ENCODE assay signal across 1 cellular context in genomic region chr5:130227699-130228098, GRCh38.
TF ChIP-seq lines count a peak whose summit lies in the region.

No MANE protein-coding gene starts in this region.

TF ChIP-seq in GM23338, 12 proteins besides CTCF, POLR2A, EP300 and RAD21 (continued from another document):
- TF ChIP-seq, protein P1, sequence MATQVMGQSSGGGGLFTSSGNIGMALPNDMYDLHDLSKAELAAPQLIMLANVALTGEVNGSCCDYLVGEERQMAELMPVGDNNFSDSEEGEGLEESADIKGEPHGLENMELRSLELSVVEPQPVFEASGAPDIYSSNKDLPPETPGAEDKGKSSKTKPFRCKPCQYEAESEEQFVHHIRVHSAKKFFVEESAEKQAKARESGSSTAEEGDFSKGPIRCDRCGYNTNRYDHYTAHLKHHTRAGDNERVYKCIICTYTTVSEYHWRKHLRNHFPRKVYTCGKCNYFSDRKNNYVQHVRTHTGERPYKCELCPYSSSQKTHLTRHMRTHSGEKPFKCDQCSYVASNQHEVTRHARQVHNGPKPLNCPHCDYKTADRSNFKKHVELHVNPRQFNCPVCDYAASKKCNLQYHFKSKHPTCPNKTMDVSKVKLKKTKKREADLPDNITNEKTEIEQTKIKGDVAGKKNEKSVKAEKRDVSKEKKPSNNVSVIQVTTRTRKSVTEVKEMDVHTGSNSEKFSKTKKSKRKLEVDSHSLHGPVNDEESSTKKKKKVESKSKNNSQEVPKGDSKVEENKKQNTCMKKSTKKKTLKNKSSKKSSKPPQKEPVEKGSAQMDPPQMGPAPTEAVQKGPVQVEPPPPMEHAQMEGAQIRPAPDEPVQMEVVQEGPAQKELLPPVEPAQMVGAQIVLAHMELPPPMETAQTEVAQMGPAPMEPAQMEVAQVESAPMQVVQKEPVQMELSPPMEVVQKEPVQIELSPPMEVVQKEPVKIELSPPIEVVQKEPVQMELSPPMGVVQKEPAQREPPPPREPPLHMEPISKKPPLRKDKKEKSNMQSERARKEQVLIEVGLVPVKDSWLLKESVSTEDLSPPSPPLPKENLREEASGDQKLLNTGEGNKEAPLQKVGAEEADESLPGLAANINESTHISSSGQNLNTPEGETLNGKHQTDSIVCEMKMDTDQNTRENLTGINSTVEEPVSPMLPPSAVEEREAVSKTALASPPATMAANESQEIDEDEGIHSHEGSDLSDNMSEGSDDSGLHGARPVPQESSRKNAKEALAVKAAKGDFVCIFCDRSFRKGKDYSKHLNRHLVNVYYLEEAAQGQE (IDR thresholded peaks at IDR 0.05; ENCODE audit: unreplicated experiment), result no peak
TF ChIP-seq in GM23338: peak in this region for 0.
